In the genomic region with DNA sequence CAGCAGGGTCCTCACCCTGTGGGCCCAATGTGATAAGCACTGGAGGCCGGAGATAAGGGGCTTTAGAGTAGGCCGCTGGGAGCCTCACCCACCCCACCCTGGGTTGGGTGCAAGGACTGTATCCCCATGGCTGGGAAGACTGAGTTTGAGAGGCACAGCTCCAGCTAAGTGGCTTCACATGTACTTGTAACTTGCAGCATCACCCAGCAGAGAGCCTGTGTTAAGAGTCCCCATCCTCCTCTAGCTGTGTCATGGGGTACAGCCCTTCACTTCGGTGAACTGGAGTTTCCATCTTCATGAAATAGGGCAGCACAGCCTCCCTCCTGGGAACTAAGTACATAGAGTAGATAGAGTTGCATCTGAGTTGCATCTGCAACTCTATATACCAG, we compare ENCODE assay signal across 8 cellular contexts. TPM values are rescaled to one million over a fixed set of nuclear protein-coding genes. Genes with fewer than 3 reads are reported as not detected.
DNase-seq lines count a peak whose midpoint lies in the region; ATAC-seq and TF ChIP-seq lines count a peak whose summit lies in the region.
"Had no signal": no experiment of that assay in that cellular context is flagged by ENCODE, and none has a peak within 500 bp of the region (broad histone marks: within the 10 kb centered on the region; RNA-seq: fewer than 3 reads in every experiment).

No MANE protein-coding gene starts in this region.

- ATAC-seq in HG03469 (IDR thresholded peaks at IDR 0.05; ENCODE audit: unreplicated experiment): no peak

- intact Hi-C loops in colonic mucosa (cut with DNase I): no loop called here

- POLR2A ChIA-PET in HEK293T (lab: Yijun Ruan, JAX): interaction anchor here (0.9 to 2.1 kb wide), 5 partner anchors 8 to 63 kb away, joined by 3 to 6 read pairs (median 4); a partner anchor contains a TSS

- H3K4me1 ChIP-seq in colonic mucosa: peaks cover 8% of the 10 kb centered on the region
- no peaks in the 10 kb centered on the region for H3K4me1 ChIP-seq in rectal smooth muscle tissue (ENCODE audit: control insufficient read depth, insufficient read depth, low read length)

- DNase-seq in MG63 (no peak), colonic mucosa (no peak), HEK293T (ENCODE audit: extremely low spot score) (no peak), activated gamma-delta T cell (lab: John Stamatoyannopoulos, UW) (no peak)
- DNase-seq: central memory CD4-positive, alpha-beta T cell; NCI-H510A treated with DMSO at 0.1 percent for 48 hours had no signal

- H3K9me3 ChIP-seq in MG63 (no peaks in the 10 kb centered on the region), colonic mucosa (no peaks in the 10 kb centered on the region)

- H3K27me3 ChIP-seq in MG63 (no peaks in the 10 kb centered on the region), colonic mucosa (no peaks in the 10 kb centered on the region), rectal smooth muscle tissue (ENCODE audit: control insufficient read depth, insufficient read depth, low read length) (no peaks in the 10 kb centered on the region)

- H3K27ac ChIP-seq in colonic mucosa: peak overlapping the region; percentile 48
- no peak overlapping the region for H3K27ac ChIP-seq in rectal smooth muscle tissue (ENCODE audit: low read depth, low read length)

- CTCF ChIA-PET in HEK293T (lab: Yijun Ruan, JAX): interaction anchor here (0.8 to 1.8 kb wide), 3 partner anchors 34 to 43 kb away, joined by 5 to 9 read pairs (median 6); no protein-coding TSS in a partner anchor

- peak overlapping the region; percentile 68; the same call in 1 of the 2 replicates for H3K4me3 ChIP-seq in MG63
- peak overlapping the region; percentile 68 for H3K4me3 ChIP-seq in colonic mucosa
- H3K4me3 ChIP-seq in rectal smooth muscle tissue (ENCODE audit: low read length): peak overlapping the region; percentile 85

- TF ChIP-seq CTCF in colonic mucosa (IDR thresholded peaks at IDR 0.05): no peak

- H3K36me3 ChIP-seq in MG63 (peaks cover 18% of the 10 kb centered on the region), colonic mucosa (no peaks in the 10 kb centered on the region), rectal smooth muscle tissue (ENCODE audit: control insufficient read depth, insufficient read depth, low read length) (peaks cover 12% of the 10 kb centered on the region)

- H3K9ac ChIP-seq in colonic mucosa (ENCODE audit: low read depth in 2 of 2, low read length in 2 of 2): peak overlapping the region; percentile 92 to 99
- H3K9ac ChIP-seq in rectal smooth muscle tissue (ENCODE audit: low read length): no peak overlapping the region

TF ChIP-seq in HEK293T, 16 proteins besides CTCF, POLR2A, EP300 and RAD21:
- TF ChIP-seq, protein P1, sequence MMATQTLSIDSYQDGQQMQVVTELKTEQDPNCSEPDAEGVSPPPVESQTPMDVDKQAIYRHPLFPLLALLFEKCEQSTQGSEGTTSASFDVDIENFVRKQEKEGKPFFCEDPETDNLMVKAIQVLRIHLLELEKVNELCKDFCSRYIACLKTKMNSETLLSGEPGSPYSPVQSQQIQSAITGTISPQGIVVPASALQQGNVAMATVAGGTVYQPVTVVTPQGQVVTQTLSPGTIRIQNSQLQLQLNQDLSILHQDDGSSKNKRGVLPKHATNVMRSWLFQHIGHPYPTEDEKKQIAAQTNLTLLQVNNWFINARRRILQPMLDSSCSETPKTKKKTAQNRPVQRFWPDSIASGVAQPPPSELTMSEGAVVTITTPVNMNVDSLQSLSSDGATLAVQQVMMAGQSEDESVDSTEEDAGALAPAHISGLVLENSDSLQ (IDR thresholded peaks at IDR 0.05): no peak
- no peak for TF ChIP-seq SUZ12 (IDR thresholded peaks at IDR 0.05)
- TF ChIP-seq FOXM1 (IDR thresholded peaks at IDR 0.05; ENCODE audit: borderline replicate concordance): no peak
- no peak for TF ChIP-seq LEF1 (IDR thresholded peaks at IDR 0.05; ENCODE audit: borderline replicate concordance)
- no peak for TF ChIP-seq NFRKB (IDR thresholded peaks at IDR 0.05)
- TF ChIP-seq L3MBTL2 (conservative IDR thresholded peaks at IDR 0.05): no peak

RNA-seq across cellular contexts. Expression of a gene that starts 1.3 kb away (rescaled TPM):
- 279 and 325 TPM in 2 replicates for total RNA-seq in MG63 (2014; rRNA removed; shearing (Covaris generic); ENCODE audit: low replicate concordance)
- 100 to 1,000 TPM; 347 to 417 TPM for total RNA-seq in colonic mucosa

RNA-seq across cellular contexts. Expression of a gene that starts 1.5 kb away (rescaled TPM):
- 0.99 TPM in 1 of 2 replicates, not detected in the other for total RNA-seq in MG63 (2014; rRNA removed; shearing (Covaris generic); ENCODE audit: low replicate concordance)
- total RNA-seq in colonic mucosa: 10 to 100 TPM in 1 of 2 donors, 1 to 10 TPM in 1; 6.5 to 18.5 TPM

RNA-seq across cellular contexts. Expression of a gene that starts 6.0 kb away (rescaled TPM):
- total RNA-seq in MG63 (2014; rRNA removed; shearing (Covaris generic); ENCODE audit: low replicate concordance): 153 and 219 TPM in 2 replicates
- total RNA-seq in colonic mucosa: 10 to 100 TPM in 1 of 2 donors, 1 to 10 TPM in 1; 8.8 to 44.8 TPM

RNA-seq across cellular contexts. Expression of a gene that starts 9.1 kb away (rescaled TPM):
- total RNA-seq in MG63 (2014; rRNA removed; shearing (Covaris generic); ENCODE audit: low replicate concordance): 82.5 and 125 TPM in 2 replicates
- total RNA-seq in colonic mucosa: 100 to 1,000 TPM; 113 to 173 TPM

RNA-seq across cellular contexts. Expression of a gene that starts 25.0 kb away (rescaled TPM):
- 23.1 and 48.2 TPM in 2 replicates for total RNA-seq in MG63 (2014; rRNA removed; shearing (Covaris generic); ENCODE audit: low replicate concordance)
- 10 to 100 TPM; 54.8 to 72.0 TPM for total RNA-seq in colonic mucosa
